Comparison of ENCODE assay signal across 1 cellular context in genomic region chr15:30905821-30906220, GRCh38.
TF ChIP-seq lines count a peak whose summit lies in the region.

No MANE protein-coding gene starts in this region.

TF ChIP-seq in A549, 52 proteins besides CTCF, POLR2A, EP300 and RAD21 (continued from another document):
- TF ChIP-seq, protein P1, sequence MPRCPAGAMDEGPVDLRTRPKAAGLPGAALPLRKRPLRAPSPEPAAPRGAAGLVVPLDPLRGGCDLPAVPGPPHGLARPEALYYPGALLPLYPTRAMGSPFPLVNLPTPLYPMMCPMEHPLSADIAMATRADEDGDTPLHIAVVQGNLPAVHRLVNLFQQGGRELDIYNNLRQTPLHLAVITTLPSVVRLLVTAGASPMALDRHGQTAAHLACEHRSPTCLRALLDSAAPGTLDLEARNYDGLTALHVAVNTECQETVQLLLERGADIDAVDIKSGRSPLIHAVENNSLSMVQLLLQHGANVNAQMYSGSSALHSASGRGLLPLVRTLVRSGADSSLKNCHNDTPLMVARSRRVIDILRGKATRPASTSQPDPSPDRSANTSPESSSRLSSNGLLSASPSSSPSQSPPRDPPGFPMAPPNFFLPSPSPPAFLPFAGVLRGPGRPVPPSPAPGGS (IDR thresholded peaks at IDR 0.05), result no peak
- no peak for TF ChIP-seq JUN (IDR thresholded peaks at IDR 0.05)
- TF ChIP-seq RNF2 (IDR thresholded peaks at IDR 0.05; ENCODE audit: borderline replicate concordance, low read depth), result no peak
- no peak for TF ChIP-seq FOSB (CRISPR knock-in tag; IDR thresholded peaks at IDR 0.05)
- TF ChIP-seq CHD2 (IDR thresholded peaks at IDR 0.05; ENCODE audit: low read length, partially characterized antibody), result no peak
- no peak for TF ChIP-seq HMGXB4 (CRISPR knock-in tag; IDR thresholded peaks at IDR 0.05; ENCODE audit: borderline replicate concordance)
- no peak for TF ChIP-seq HEYL (CRISPR knock-in tag; IDR thresholded peaks at IDR 0.05)
- TF ChIP-seq RFX5 (IDR thresholded peaks at IDR 0.05), result no peak
- no peak for TF ChIP-seq MYC (IDR thresholded peaks at IDR 0.05; ENCODE audit: borderline replicate concordance, low read length)
TF ChIP-seq in A549: peak in this region for 0.
